ENCODE assay signal across 19 cellular contexts in genomic region chr14:61193471-61193870, GRCh38.
DNase-seq lines count a peak whose midpoint lies in the region; ATAC-seq, FAIRE-seq and TF ChIP-seq lines count a peak whose summit lies in the region.
"Had no signal": no experiment of that assay in that cellular context is flagged by ENCODE, and none has a peak within 500 bp of the region (broad histone marks: within the 10 kb centered on the region; RNA-seq: fewer than 3 reads in every experiment).

No MANE protein-coding gene starts in this region.

- WGBS in IMR-90 (ENCODE audit: extremely low coverage in 2 of 2, insufficient read length in 1 of 2), 2 experiments: no CpG with 5 or more reads among the region's 1 CpG
- WGBS in mammary epithelial cell (ENCODE audit: low coverage, missing lambda C conversion rate): 85% methylated on average over 1 of the region's 1 CpG

- TF ChIP-seq CTCF in IMR-90 (conservative IDR thresholded peaks at IDR 0.05; ENCODE audit: low read depth, low read length) (no peak), mammary epithelial cell (conservative IDR thresholded peaks at IDR 0.05 in 1 of 2, IDR thresholded peaks at IDR 0.05 in 1 of 2; ENCODE audit: extremely low read depth in 1 of 2, insufficient read depth in 1 of 2, low read depth in 1 of 2, low read length in 2 of 2) (no peak)

- no peaks in the 10 kb centered on the region for H4K20me1 ChIP-seq in IMR-90 (ENCODE audit: insufficient read depth, low read length)
- H4K20me1 ChIP-seq in mammary epithelial cell (ENCODE audit: insufficient read depth, low read length): no peaks in the 10 kb centered on the region
- H4K20me1 ChIP-seq: BLaER1 treated with 17β-estradiol and CSF1 and Interleukin-3, amounts not matched to agents 10 nM and 100 nM had no signal

- H3K27me3 ChIP-seq in IMR-90 (ENCODE audit: control insufficient read depth, insufficient read depth, low read length) (no peaks in the 10 kb centered on the region), H7 (ENCODE audit: control insufficient read depth, insufficient read depth, low read length) (no peaks in the 10 kb centered on the region), mammary epithelial cell (ENCODE audit: insufficient read depth, low read length) (no peaks in the 10 kb centered on the region)
- H3K27me3 ChIP-seq: BLaER1 treated with 17β-estradiol and CSF1 and Interleukin-3, amounts not matched to agents 10 nM and 100 nM had no signal

- H3K4me2 ChIP-seq in IMR-90 (ENCODE audit: low read depth, low read length) (no peak overlapping the region), mammary epithelial cell (ENCODE audit: insufficient read depth, low read depth, low read length) (no peak overlapping the region)
- H3K4me2 ChIP-seq: BLaER1 treated with 17β-estradiol and CSF1 and Interleukin-3, amounts not matched to agents 10 nM and 100 nM had no signal

- H2BK5ac ChIP-seq in IMR-90 (ENCODE audit: low read depth, low read length, poor library complexity, severe bottlenecking): peak overlapping the region; percentile 66

- peak overlapping the region; percentile 82; the same call in 1 of the 2 replicates for H3K4ac ChIP-seq in IMR-90 (ENCODE audit: low read depth, low read length)

- BruUV-seq in IMR-90 (replicated peaks; lab: Mats Ljungman, UMichigan): no TSS peak
- BruUV-seq in mammary epithelial cell (replicated peaks; lab: Mats Ljungman, UMichigan): no TSS peak

- peak overlapping the region; percentile 81 for H4K5ac ChIP-seq in IMR-90 (ENCODE audit: low read depth, low read length)

- H3K9me3 ChIP-seq in IMR-90 (ENCODE audit: control insufficient read depth, insufficient read depth, low read length) (no peaks in the 10 kb centered on the region), mammary epithelial cell (replicated peaks; ENCODE audit: insufficient read depth, low read length) (no peaks in the 10 kb centered on the region)

- peak overlapping the region; percentile 66; the same call in 1 of the 2 replicates for H3K27ac ChIP-seq in IMR-90 (ENCODE audit: insufficient read depth, low read length)
- no peak overlapping the region for H3K27ac ChIP-seq in mammary epithelial cell (ENCODE audit: insufficient read depth, low read depth, low read length)
- H3K27ac ChIP-seq: BLaER1 treated with 17β-estradiol and CSF1 and Interleukin-3, amounts not matched to agents 10 nM and 100 nM had no signal

- peak overlapping the region; percentile 82; the same call in 1 of the 3 replicates for H2BK15ac ChIP-seq in IMR-90 (ENCODE audit: low read depth, low read length)

- DNase-seq in NCI-H1417 (lab: John Stamatoyannopoulos, UW): peak; percentile 34 to 54 (median 51)
- DNase-seq in NCI-H1417 treated with DMSO at 0.1 percent for 48 hours (lab: John Stamatoyannopoulos, UW): no peak
- DNase-seq in IMR-90: no peak
- peak; percentile 86 for DNase-seq in left kidney (ENCODE audit: low read depth, low spot score)
- DNase-seq in GM19240 (ENCODE audit: insufficient read length, low spot score): no peak
- DNase-seq in GM12891 (ENCODE audit: insufficient read length, low spot score): no peak
- no peak for DNase-seq in H7
- no peak for DNase-seq in mammary epithelial cell
- DNase-seq: 8988T; CD8-positive, alpha-beta T cell; H9; MM.1S; NCI-H1105 treated with DMSO at 0.1 percent for 48 hours; NCI-H187 treated with DMSO at 0.1 percent for 48 hours; NCI-H526 treated with DMSO at 0.1 percent for 48 hours had no signal

- peak overlapping the region; percentile 90 for H2BK20ac ChIP-seq in IMR-90 (ENCODE audit: low read depth, low read length)

- H2BK120ac ChIP-seq in IMR-90 (ENCODE audit: low read depth, low read length): peak overlapping the region; percentile 86

- H4K8ac ChIP-seq in IMR-90 (ENCODE audit: low read depth in 2 of 2, low read length in 2 of 2): peak overlapping the region in 1 of 2 experiments; percentile 79; a peak in 2 of 4 replicates

- H3K36me3 ChIP-seq in IMR-90 (ENCODE audit: control insufficient read depth, insufficient read depth, low read length) (no peaks in the 10 kb centered on the region), H7 (replicated peaks; ENCODE audit: control insufficient read depth, insufficient read depth, low read length) (no peaks in the 10 kb centered on the region), mammary epithelial cell (ENCODE audit: insufficient read depth, low read length) (no peaks in the 10 kb centered on the region)
- H3K36me3 ChIP-seq: BLaER1 treated with 17β-estradiol and CSF1 and Interleukin-3, amounts not matched to agents 10 nM and 100 nM had no signal

- H3K9me1 ChIP-seq in IMR-90 (ENCODE audit: insufficient read depth, low read length): peaks cover 13% of the 10 kb centered on the region

- no peaks in the 10 kb centered on the region for H3K79me2 ChIP-seq in mammary epithelial cell (ENCODE audit: insufficient read depth, low read length)

- H3K4me1 ChIP-seq in IMR-90 (ENCODE audit: control insufficient read depth, insufficient read depth, low read length) (peaks cover 15% of the 10 kb centered on the region), mammary epithelial cell (ENCODE audit: insufficient read depth, low read length) (no peaks in the 10 kb centered on the region)
- H3K4me1 ChIP-seq: BLaER1 treated with 17β-estradiol and CSF1 and Interleukin-3, amounts not matched to agents 10 nM and 100 nM had no signal

- H3K18ac ChIP-seq in IMR-90 (ENCODE audit: low read depth, low read length): peak overlapping the region; percentile 83

- in situ Hi-C loops in IMR-90 (cut with MboI; ENCODE audit: low sequenced_read_pairs): no loop called here
- in situ Hi-C loops in mammary epithelial cell (cut with MboI; ENCODE audit: low sequenced_read_pairs in 2 of 2): loop anchor here (10.0 to 25.0 kb wide), 2 partner anchors 156 to 569 kb away; no protein-coding TSS in a partner anchor

- TF ChIP-seq POLR2A in IMR-90 (IDR thresholded peaks at IDR 0.05; ENCODE audit: low read depth, low read length) (no peak), GM12891 (IDR thresholded peaks at IDR 0.05; ENCODE audit: low read depth, low read length) (no peak)

- no peaks in the 10 kb centered on the region for H3K79me1 ChIP-seq in IMR-90 (ENCODE audit: low read depth in 1 of 2, low read length in 2 of 2)

- H3K9ac ChIP-seq in IMR-90 (ENCODE audit: low read depth, low read length): no peak overlapping the region
- H3K9ac ChIP-seq in mammary epithelial cell (ENCODE audit: insufficient read depth, low read length): no peak overlapping the region
- H3K9ac ChIP-seq: BLaER1 treated with 17β-estradiol and CSF1 and Interleukin-3, amounts not matched to agents 10 nM and 100 nM had no signal

- H3K14ac ChIP-seq in IMR-90 (replicated peaks; ENCODE audit: low read depth, low read length): peak overlapping the region; percentile 90

- no peak overlapping the region for H3K23ac ChIP-seq in IMR-90 (ENCODE audit: low read depth, low read length)

- H2AFZ ChIP-seq in IMR-90 (replicated peaks; ENCODE audit: low read length, poor library complexity) (no peak overlapping the region), mammary epithelial cell (ENCODE audit: low read depth, low read length) (no peak overlapping the region)

- ATAC-seq in IMR-90 (ENCODE audit: low read depth): no peak
- ATAC-seq: CD8-positive, alpha-beta T cell; Right ventricle myocardium inferior had no signal

- dilution Hi-C loops in IMR-90 (cut with HindIII; ENCODE audit: low sequenced_read_pairs, unreplicated experiment): no loop called here
- dilution Hi-C loops in mammary epithelial cell (cut with HindIII; ENCODE audit: low sequenced_read_pairs): no loop called here

- no peak overlapping the region for H3K4me3 ChIP-seq in IMR-90 (ENCODE audit: insufficient read depth, low read depth, low read length)
- H3K4me3 ChIP-seq in H7 (ENCODE audit: insufficient read depth, low read depth, low read length): no peak overlapping the region
- H3K4me3 ChIP-seq in mammary epithelial cell (replicated peaks in 1 of 3; ENCODE audit: insufficient read depth in 1 of 3, low read depth in 2 of 3, low read length in 3 of 3): no peak overlapping the region
- H3K4me3 ChIP-seq: BLaER1 treated with 17β-estradiol and CSF1 and Interleukin-3, amounts not matched to agents 10 nM and 100 nM; SK-N-MC had no signal

- no peak overlapping the region for H4K91ac ChIP-seq in IMR-90 (ENCODE audit: insufficient read depth, low read depth, low read length)

- no peak overlapping the region for H2AK9ac ChIP-seq in IMR-90 (replicated peaks; ENCODE audit: low read depth, low read length, poor library complexity)

- H2AK5ac ChIP-seq in IMR-90 (ENCODE audit: low read depth, low read length): no peak overlapping the region

- POLR2A ChIA-PET in IMR-90 (lab: Charles Lee; ENCODE audit: unreplicated experiment): no interaction called here

- intact Hi-C loops in IMR-90 (cut with micrococcal nuclease): no loop called here
- intact Hi-C loops in mammary epithelial cell (cut with micrococcal nuclease): loop anchor here (10.0 kb wide), 1 partner anchor 539 kb away; no protein-coding TSS in a partner anchor

- CTCF ChIA-PET in IMR-90 (lab: Yijun Ruan, JAX) (no interaction called here), mammary epithelial cell (lab: Charles Lee; ENCODE audit: low non-redundant PET) (no interaction called here)

- H3K56ac ChIP-seq in IMR-90 (ENCODE audit: extremely low read depth, insufficient read depth, low read length): no peak overlapping the region

- FAIRE-seq in GM12891 (lab: Jason Lieb, UNC): no peak
- FAIRE-seq: RCC 7860 had no signal

- no peak for TF ChIP-seq RAD21 in IMR-90 (IDR thresholded peaks at IDR 0.05; ENCODE audit: low read length)

TF ChIP-seq in IMR-90, 13 proteins besides CTCF, POLR2A, EP300 and RAD21 (continues in another document):
- TF ChIP-seq MAZ (IDR thresholded peaks at IDR 0.05; ENCODE audit: borderline replicate concordance, low read depth, low read length) (no peak), CHD1 (IDR thresholded peaks at IDR 0.05; ENCODE audit: low read depth, low read length) (no peak), RCOR1 (IDR thresholded peaks at IDR 0.05; ENCODE audit: insufficient replicate concordance, low read length) (no peak), MXI1 (IDR thresholded peaks at IDR 0.05; ENCODE audit: borderline replicate concordance, low read depth, low read length) (no peak), MAFK (IDR thresholded peaks at IDR 0.05; ENCODE audit: low read depth, low read length) (no peak), SMC3 (IDR thresholded peaks at IDR 0.05; ENCODE audit: low read depth, low read length) (no peak)

TF ChIP-seq in GM12891, 5 proteins besides CTCF, POLR2A, EP300 and RAD21:
- no peak for TF ChIP-seq POU2F2 (IDR thresholded peaks at IDR 0.05; ENCODE audit: low read depth, low read length)
- no peak for TF ChIP-seq TAF1 (IDR thresholded peaks at IDR 0.05; ENCODE audit: low read depth, low read length)
- TF ChIP-seq SPI1 (IDR thresholded peaks at IDR 0.05; ENCODE audit: low read depth, low read length): no peak
- TF ChIP-seq POLR2AphosphoS5 (IDR thresholded peaks at IDR 0.05; ENCODE audit: low read depth, low read length): no peak
- TF ChIP-seq PAX5 (IDR thresholded peaks at IDR 0.05; ENCODE audit: insufficient read depth, low read length, severe bottlenecking): no peak

Comparison
In these comparisons a context has a peak if more than half of its experiments do, and no peak if none do; other contexts are left out.
1. DNase-seq: peak in NCI-H1417 (3 of 3) and left kidney (single experiment); none in NCI-H1417 treated with DMSO at 0.1 percent for 48 hours (single experiment), IMR-90 (single experiment), GM19240 (single experiment), GM12891 (single experiment), H7 (single experiment) and mammary epithelial cell (single experiment).